Comparison of ENCODE assay signal across 21 cellular contexts in the genomic region with DNA sequence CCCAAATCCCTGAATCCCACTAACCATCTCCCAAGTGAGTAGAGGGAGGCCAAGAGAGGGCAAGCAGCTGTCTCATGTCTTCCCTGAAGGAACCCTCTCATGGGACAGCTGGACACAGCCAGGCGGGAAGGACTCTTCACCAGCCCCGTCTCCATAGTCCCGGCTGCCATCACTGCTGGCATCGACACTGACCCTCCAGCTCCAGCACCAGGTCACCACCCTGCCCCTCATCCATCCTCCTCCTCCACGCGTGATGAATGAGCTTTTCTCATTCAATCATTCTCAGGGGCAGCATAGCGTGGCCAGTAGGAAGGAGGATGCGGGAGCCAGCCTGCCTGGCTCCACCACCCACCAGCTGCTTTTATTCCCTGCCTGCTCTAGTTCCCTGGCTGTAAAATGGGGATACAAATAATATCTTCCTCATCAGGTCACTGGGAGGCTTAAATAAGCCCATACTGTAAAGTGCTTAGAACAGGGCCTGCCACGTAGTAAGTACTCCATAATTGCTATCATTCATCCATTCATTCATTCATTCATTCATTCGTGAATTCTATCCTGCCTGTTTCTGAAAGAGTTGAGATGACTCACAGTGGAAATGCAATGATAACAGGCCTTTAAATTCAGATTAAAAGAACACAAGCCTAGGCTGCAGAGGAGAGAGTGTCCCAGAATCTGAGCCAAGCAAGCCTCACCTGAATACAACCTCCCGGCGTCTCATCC. TPM values are rescaled to one million over a fixed set of nuclear protein-coding genes. Genes with fewer than 3 reads are reported as not detected.
A peak's percentile ranks its signal among the peaks of the same experiment; 100 is the strongest.
DNase-seq lines count a peak whose midpoint lies in the region; ATAC-seq lines count a peak whose summit lies in the region.
"Had no signal": no experiment of that assay in that cellular context is flagged by ENCODE, and none has a peak within 500 bp of the region (broad histone marks: within the 10 kb centered on the region; RNA-seq: fewer than 3 reads in every experiment).

No MANE protein-coding gene starts in this region.

- no peaks in the 10 kb centered on the region for H3K9me3 Mint-ChIP-seq in stimulated activated naive CD8-positive, alpha-beta T cell treated with anti-CD3 and anti-CD28 coated beads, Interleukin-15, Interleukin-2, amounts not matched to agents 100 ng/mL and 50 ng/mL, for 24 hours
- no peaks in the 10 kb centered on the region for H3K9me3 Mint-ChIP-seq in activated T-helper 1 cell treated with anti-CD3 and anti-CD28 coated beads, Interleukin-12 subunit alpha, Interleukin-12 subunit beta, Interleukin-2, Interleukin-4 antibody, amounts not matched to agents 30 ng/mL and 10 ng/mL and 1 ng/mL, durations not matched to agents 14 hours and 24 hours and 36 hours
- no peaks in the 10 kb centered on the region for H3K9me3 Mint-ChIP-seq in naive thymus-derived CD8-positive, alpha-beta T cell
- H3K9me3 Mint-ChIP-seq: T-cell had no signal

- H3K36me3 Mint-ChIP-seq in stimulated activated naive CD8-positive, alpha-beta T cell treated with anti-CD3 and anti-CD28 coated beads, Interleukin-15, Interleukin-2, amounts not matched to agents 100 ng/mL and 50 ng/mL, for 24 hours (ENCODE audit: low read depth): peaks cover 5% of the 10 kb centered on the region
- peaks cover 5% of the 10 kb centered on the region for H3K36me3 Mint-ChIP-seq in activated T-helper 1 cell treated with anti-CD3 and anti-CD28 coated beads, Interleukin-12 subunit alpha, Interleukin-12 subunit beta, Interleukin-2, Interleukin-4 antibody, amounts not matched to agents 30 ng/mL and 10 ng/mL and 1 ng/mL, durations not matched to agents 14 hours and 24 hours and 36 hours (ENCODE audit: low read depth)
- H3K36me3 Mint-ChIP-seq in naive thymus-derived CD8-positive, alpha-beta T cell: no peaks in the 10 kb centered on the region
- H3K36me3 Mint-ChIP-seq: T-cell had no signal

- intact Hi-C loops in activated T-helper 1 cell treated with anti-CD3 and anti-CD28 coated beads, Interleukin-12 subunit alpha, Interleukin-12 subunit beta, Interleukin-2, Interleukin-4 antibody, amounts not matched to agents 30 ng/mL and 10 ng/mL and 1 ng/mL, durations not matched to agents 14 hours and 24 hours and 36 hours (cut with micrococcal nuclease): no loop called here

- peak overlapping the region; percentile 24 for H3K27ac Mint-ChIP-seq in stimulated activated naive CD8-positive, alpha-beta T cell treated with anti-CD3 and anti-CD28 coated beads, Interleukin-15, Interleukin-2, amounts not matched to agents 100 ng/mL and 50 ng/mL, for 24 hours
- H3K27ac Mint-ChIP-seq in activated T-helper 1 cell treated with anti-CD3 and anti-CD28 coated beads, Interleukin-12 subunit alpha, Interleukin-12 subunit beta, Interleukin-2, Interleukin-4 antibody, amounts not matched to agents 30 ng/mL and 10 ng/mL and 1 ng/mL, durations not matched to agents 14 hours and 24 hours and 36 hours: peak overlapping the region; percentile 48
- H3K27ac Mint-ChIP-seq in naive thymus-derived CD8-positive, alpha-beta T cell: peak overlapping the region in 6 of 10 donors; percentile 19 to 91 (median 65)
- H3K27ac Mint-ChIP-seq: T-cell had no signal

- no peak overlapping the region for H3K4me3 Mint-ChIP-seq in stimulated activated naive CD8-positive, alpha-beta T cell treated with anti-CD3 and anti-CD28 coated beads, Interleukin-15, Interleukin-2, amounts not matched to agents 100 ng/mL and 50 ng/mL, for 24 hours
- H3K4me3 Mint-ChIP-seq in activated T-helper 1 cell treated with anti-CD3 and anti-CD28 coated beads, Interleukin-12 subunit alpha, Interleukin-12 subunit beta, Interleukin-2, Interleukin-4 antibody, amounts not matched to agents 30 ng/mL and 10 ng/mL and 1 ng/mL, durations not matched to agents 14 hours and 24 hours and 36 hours: no peak overlapping the region
- H3K4me3 Mint-ChIP-seq in naive thymus-derived CD8-positive, alpha-beta T cell: peak overlapping the region in 1 of 10 donors; percentile 40

- H3K4me1 Mint-ChIP-seq in stimulated activated naive CD8-positive, alpha-beta T cell treated with anti-CD3 and anti-CD28 coated beads, Interleukin-15, Interleukin-2, amounts not matched to agents 100 ng/mL and 50 ng/mL, for 24 hours (ENCODE audit: low read depth): peaks cover 93% of the 10 kb centered on the region
- peaks cover 71% of the 10 kb centered on the region for H3K4me1 Mint-ChIP-seq in activated T-helper 1 cell treated with anti-CD3 and anti-CD28 coated beads, Interleukin-12 subunit alpha, Interleukin-12 subunit beta, Interleukin-2, Interleukin-4 antibody, amounts not matched to agents 30 ng/mL and 10 ng/mL and 1 ng/mL, durations not matched to agents 14 hours and 24 hours and 36 hours (ENCODE audit: low read depth)
- H3K4me1 Mint-ChIP-seq in naive thymus-derived CD8-positive, alpha-beta T cell: peaks cover 35 to 80% (median 75%) of the 10 kb centered on the region in 4 donors

- POLR2A ChIA-PET in naive thymus-derived CD8-positive, alpha-beta T cell (lab: Charles Lee): interaction anchor here (0.6 to 1.1 kb wide), 3 partner anchors 31 to 593 kb away, joined by 3 read pairs; partner anchors contain the start of gene FOSL2

- ATAC-seq in stimulated activated naive CD8-positive, alpha-beta T cell treated with anti-CD3 and anti-CD28 coated beads, Interleukin-15, Interleukin-2, amounts not matched to agents 100 U/mL and 50 U/mL, for 24 hours: no peak
- no peak for ATAC-seq in naive thymus-derived CD8-positive, alpha-beta T cell
- ATAC-seq in GM21390 (IDR thresholded peaks at IDR 0.05; ENCODE audit: unreplicated experiment) (no peak), GM21423 (IDR thresholded peaks at IDR 0.05; ENCODE audit: unreplicated experiment) (no peak)
- ATAC-seq: foreskin keratinocyte, T-cell had no signal

- H3K27me3 Mint-ChIP-seq in stimulated activated naive CD8-positive, alpha-beta T cell treated with anti-CD3 and anti-CD28 coated beads, Interleukin-15, Interleukin-2, amounts not matched to agents 100 ng/mL and 50 ng/mL, for 24 hours: peaks cover 8% of the 10 kb centered on the region
- H3K27me3 Mint-ChIP-seq in activated T-helper 1 cell treated with anti-CD3 and anti-CD28 coated beads, Interleukin-12 subunit alpha, Interleukin-12 subunit beta, Interleukin-2, Interleukin-4 antibody, amounts not matched to agents 30 ng/mL and 10 ng/mL and 1 ng/mL, durations not matched to agents 14 hours and 24 hours and 36 hours (ENCODE audit: insufficient read depth): peaks cover 10% of the 10 kb centered on the region
- peaks cover 0 to 19% (median 6%) of the 10 kb centered on the region in 5 donors for H3K27me3 Mint-ChIP-seq in naive thymus-derived CD8-positive, alpha-beta T cell
- H3K27me3 Mint-ChIP-seq: T-cell had no signal

- no peak for DNase-seq in stimulated activated naive CD8-positive, alpha-beta T cell treated with anti-CD3 and anti-CD28 coated beads, Interleukin-15, Interleukin-2, amounts not matched to agents 100 U/mL and 50 U/mL, for 24 hours
- no peak for DNase-seq in activated T-helper 1 cell treated with anti-CD3 and anti-CD28 coated beads, Interleukin-12 subunit alpha, Interleukin-12 subunit beta, Interleukin-2, Interleukin-4 antibody, amounts not matched to agents 30 ng/mL and 10 ng/mL and 1 ng/mL, durations not matched to agents 14 hours and 24 hours and 36 hours (ENCODE audit: low spot score)
- no peak for DNase-seq in naive thymus-derived CD8-positive, alpha-beta T cell
- no peak for DNase-seq in central memory CD4-positive, alpha-beta T cell
- DNase-seq: activated CD8-positive, alpha-beta memory T cell treated with anti-CD3 and anti-CD28 coated beads for 24 hours; Calu3; caudate nucleus; foreskin keratinocyte; HCEC 1CT; hippocampal formation; mammary epithelial cell; NCI-H1105; NCI-H2081; NCI-H446; stimulated activated CD4-positive, alpha-beta T cell treated with anti-CD3 and anti-CD28 coated beads, Interleukin-2, amount 100 ng/mL, for 24 hours; stomach; T-cell; transverse colon had no signal

RNA-seq across cellular contexts. Expression of gene FOSL2, which starts 30.5 kb away (rescaled TPM):
- total RNA-seq in activated T-helper 1 cell treated with anti-CD3 and anti-CD28 coated beads, Interleukin-12 subunit alpha, Interleukin-12 subunit beta, Interleukin-2, Interleukin-4 antibody, amounts not matched to agents 30 ng/mL and 10 ng/mL and 1 ng/mL, durations not matched to agents 14 hours and 24 hours and 36 hours: 54.9 and 55.0 TPM in 2 replicates
- 1 to 10 TPM; 1.2 to 1.6 TPM for total RNA-seq in naive thymus-derived CD8-positive, alpha-beta T cell
- polyA plus RNA-seq in naive thymus-derived CD8-positive, alpha-beta T cell: 1 to 10 TPM in 1 of 3 donors, under 1 TPM in 2; 0.46 to 6.5 (median 0.85) TPM

Comparison
In these comparisons a context has a peak if more than half of its experiments do, and no peak if none do; other contexts are left out.
1. RNA of gene FOSL2, which starts 30.5 kb away (total RNA-seq): 54.9 to 55.0 TPM in activated T-helper 1 cell treated with anti-CD3 and anti-CD28 coated beads, Interleukin-12 subunit alpha, Interleukin-12 subunit beta, Interleukin-2, Interleukin-4 antibody, amounts not matched to agents 30 ng/mL and 10 ng/mL and 1 ng/mL, durations not matched to agents 14 hours and 24 hours and 36 hours; 1.2 to 1.6 TPM in naive thymus-derived CD8-positive, alpha-beta T cell; every median in the first group is over 10 times any median in the second.
2. Peak in every context shown above with its lines, with median percentiles within 50 percentile points of each other: H3K27ac Mint-ChIP-seq.